In the genomic region with DNA sequence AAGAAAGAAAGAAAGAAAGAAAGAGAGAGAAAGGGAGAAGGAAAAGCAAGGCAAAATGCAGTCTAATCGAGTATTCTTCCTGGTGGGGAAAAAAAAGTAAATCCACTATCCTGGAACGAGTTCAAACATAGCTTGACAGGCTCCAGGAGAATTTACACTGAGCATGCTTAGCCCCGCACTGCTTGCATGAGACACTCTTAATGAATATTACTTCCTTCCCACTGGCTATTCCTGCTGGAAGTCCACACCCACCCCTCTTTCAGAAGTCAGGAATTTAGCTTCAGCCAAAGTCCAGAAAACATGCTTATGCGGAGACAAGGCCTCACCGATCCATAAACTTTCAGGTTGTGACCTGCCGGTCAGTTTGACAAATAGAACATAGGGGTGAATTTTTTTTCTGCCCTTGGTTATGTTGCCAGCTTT, we compare ENCODE assay signal across 13 cellular contexts.
DNase-seq lines count a peak whose midpoint lies in the region; ATAC-seq and TF ChIP-seq lines count a peak whose summit lies in the region.
"Had no signal": no experiment of that assay in that cellular context is flagged by ENCODE, and none has a peak within 500 bp of the region (broad histone marks: within the 10 kb centered on the region; RNA-seq: fewer than 3 reads in every experiment).

No MANE protein-coding gene starts in this region.

- H3K4me1 ChIP-seq in liver (ENCODE audit: control insufficient read depth in 4 of 4, insufficient read depth in 4 of 4, low read length in 3 of 4) (peaks cover 0 to 24% (median 16%) of the 10 kb centered on the region in 4 donors), tibial artery (peaks cover 0 to 39% (median 12%) of the 10 kb centered on the region in 4 donors)

- H3K4me3 ChIP-seq in liver (ENCODE audit: low read depth in 1 of 3, low read length in 3 of 3) (peak overlapping the region in 1 of 3 donors; percentile 80), tibial artery (peak overlapping the region; percentile 17 to 25)

- DNase-seq in HuH-7.5 (ENCODE audit: low spot score) (peak; percentile 31), epithelial cell of prostate (ENCODE audit: low read depth, low spot score) (no peak), tibial artery (peak in 1 of 2 donors; percentile 34), HUDEP-2 (lab: John Stamatoyannopoulos, UW; ENCODE audit: unreplicated experiment in 76 of 76) (no peak), occipital lobe (lab: John Stamatoyannopoulos, UW) (no peak)
- DNase-seq: activated CD8-positive, alpha-beta memory T cell treated with anti-CD3 and anti-CD28 coated beads, Interleukin-2, amount 10 ng/mL, durations not matched to agents 7 days and 5 days; DMS53; NCI-H524 treated with DMSO at 0.1 percent for 48 hours; T-helper 1 cell had no signal

- intact Hi-C loops in tibial artery (cut with DNase I; ENCODE audit: low total_unique reads): loop anchor here (10.0 kb wide), 1 partner anchor 153 kb away; no protein-coding TSS in a partner anchor

- H3K9me3 ChIP-seq in liver (ENCODE audit: control insufficient read depth in 4 of 4, low read length in 3 of 4): no peaks in the 10 kb centered on the region
- H3K9me3 ChIP-seq in tibial artery: no peaks in the 10 kb centered on the region

- ATAC-seq in GM21360 (IDR thresholded peaks at IDR 0.05; ENCODE audit: unreplicated experiment) (no peak), HG02938 (IDR thresholded peaks at IDR 0.05; ENCODE audit: unreplicated experiment) (no peak)
- ATAC-seq: activated CD8-positive, alpha-beta memory T cell treated with anti-CD3 and anti-CD28 coated beads, Interleukin-2, amount 10 ng/mL, durations not matched to agents 7 days and 5 days had no signal

- 21% methylated on average over 6 of the region's 6 CpGs for WGBS in liver

- no peak overlapping the region for H3K9ac ChIP-seq in liver (ENCODE audit: low read depth in 1 of 2, low read length in 2 of 2)
- H3K9ac ChIP-seq: KMS-11 had no signal

- H3K36me3 ChIP-seq in liver (ENCODE audit: control insufficient read depth in 4 of 4, insufficient read depth in 3 of 4, low read depth in 1 of 4, low read length in 3 of 4) (no peaks in the 10 kb centered on the region), tibial artery (no peaks in the 10 kb centered on the region)

- TF ChIP-seq CTCF in liver (IDR thresholded peaks at IDR 0.05; ENCODE audit: low read depth, low read length, missing input control): no peak
- no peak for TF ChIP-seq CTCF in tibial artery (IDR thresholded peaks at IDR 0.05)

- H3K27ac ChIP-seq in epithelial cell of prostate (peak overlapping the region; percentile 11), liver (ENCODE audit: low read depth in 1 of 2, low read length in 2 of 2) (peak overlapping the region; percentile 16 to 32), tibial artery (peak overlapping the region; percentile 65 to 73)
- H3K27ac ChIP-seq: KMS-11 had no signal

- no peaks in the 10 kb centered on the region for H3K27me3 ChIP-seq in liver (ENCODE audit: control insufficient read depth in 4 of 4, insufficient read depth in 4 of 4, low read length in 3 of 4)
- H3K27me3 ChIP-seq in tibial artery: no peaks in the 10 kb centered on the region

- peak; percentile 57 to 60 for TF ChIP-seq RAD21 in liver (IDR thresholded peaks at IDR 0.05)

TF ChIP-seq in liver, 16 proteins besides CTCF, POLR2A, EP300 and RAD21:
- TF ChIP-seq HNF4G (IDR thresholded peaks at IDR 0.05) (peak; percentile 96), FOXA1 (IDR thresholded peaks at IDR 0.05) (peak; percentile 65), TAF1 (conservative IDR thresholded peaks at IDR 0.05) (peak; percentile 99), EGR1 (IDR thresholded peaks at IDR 0.05; ENCODE audit: low read depth in 2 of 2) (peak; percentile 38 to 86), RXRA (IDR thresholded peaks at IDR 0.05) (peak; percentile 99 to 100), SP1 (IDR thresholded peaks at IDR 0.05) (peak; percentile 99), YY1 (IDR thresholded peaks at IDR 0.05) (peak; percentile 77), FOXA2 (IDR thresholded peaks at IDR 0.05) (no peak), GABPA (IDR thresholded peaks at IDR 0.05 in 1 of 2, conservative IDR thresholded peaks at IDR 0.05 in 1 of 2) (peak; percentile 23 to 59), NR2F2 (IDR thresholded peaks at IDR 0.05) (peak; percentile 90), JUND (IDR thresholded peaks at IDR 0.05) (peak; percentile 85 to 87), HNF4A (conservative IDR thresholded peaks at IDR 0.05) (peak; percentile 97 to 99), REST (IDR thresholded peaks at IDR 0.05) (peak; percentile 58)
- TF ChIP-seq, protein P1, sequence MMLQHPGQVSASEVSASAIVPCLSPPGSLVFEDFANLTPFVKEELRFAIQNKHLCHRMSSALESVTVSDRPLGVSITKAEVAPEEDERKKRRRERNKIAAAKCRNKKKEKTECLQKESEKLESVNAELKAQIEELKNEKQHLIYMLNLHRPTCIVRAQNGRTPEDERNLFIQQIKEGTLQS (IDR thresholded peaks at IDR 0.05): peak; percentile 62
- TF ChIP-seq, protein P2, sequence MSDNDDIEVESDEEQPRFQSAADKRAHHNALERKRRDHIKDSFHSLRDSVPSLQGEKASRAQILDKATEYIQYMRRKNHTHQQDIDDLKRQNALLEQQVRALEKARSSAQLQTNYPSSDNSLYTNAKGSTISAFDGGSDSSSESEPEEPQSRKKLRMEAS (IDR thresholded peaks at IDR 0.05): peak; percentile 97
- TF ChIP-seq, protein P3, sequence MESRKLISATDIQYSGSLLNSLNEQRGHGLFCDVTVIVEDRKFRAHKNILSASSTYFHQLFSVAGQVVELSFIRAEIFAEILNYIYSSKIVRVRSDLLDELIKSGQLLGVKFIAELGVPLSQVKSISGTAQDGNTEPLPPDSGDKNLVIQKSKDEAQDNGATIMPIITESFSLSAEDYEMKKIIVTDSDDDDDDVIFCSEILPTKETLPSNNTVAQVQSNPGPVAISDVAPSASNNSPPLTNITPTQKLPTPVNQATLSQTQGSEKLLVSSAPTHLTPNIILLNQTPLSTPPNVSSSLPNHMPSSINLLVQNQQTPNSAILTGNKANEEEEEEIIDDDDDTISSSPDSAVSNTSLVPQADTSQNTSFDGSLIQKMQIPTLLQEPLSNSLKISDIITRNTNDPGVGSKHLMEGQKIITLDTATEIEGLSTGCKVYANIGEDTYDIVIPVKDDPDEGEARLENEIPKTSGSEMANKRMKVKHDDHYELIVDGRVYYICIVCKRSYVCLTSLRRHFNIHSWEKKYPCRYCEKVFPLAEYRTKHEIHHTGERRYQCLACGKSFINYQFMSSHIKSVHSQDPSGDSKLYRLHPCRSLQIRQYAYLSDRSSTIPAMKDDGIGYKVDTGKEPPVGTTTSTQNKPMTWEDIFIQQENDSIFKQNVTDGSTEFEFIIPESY (IDR thresholded peaks at IDR 0.05): peak; percentile 79

Comparison
In these comparisons a context has a peak if more than half of its experiments do, and no peak if none do; other contexts are left out.
1. H3K27ac ChIP-seq: peak in every context shown above with its lines; median percentile 69 in tibial artery; 24 in liver; 11 in epithelial cell of prostate.